3 cellular contexts compared by ENCODE assay signal in the genomic region with DNA sequence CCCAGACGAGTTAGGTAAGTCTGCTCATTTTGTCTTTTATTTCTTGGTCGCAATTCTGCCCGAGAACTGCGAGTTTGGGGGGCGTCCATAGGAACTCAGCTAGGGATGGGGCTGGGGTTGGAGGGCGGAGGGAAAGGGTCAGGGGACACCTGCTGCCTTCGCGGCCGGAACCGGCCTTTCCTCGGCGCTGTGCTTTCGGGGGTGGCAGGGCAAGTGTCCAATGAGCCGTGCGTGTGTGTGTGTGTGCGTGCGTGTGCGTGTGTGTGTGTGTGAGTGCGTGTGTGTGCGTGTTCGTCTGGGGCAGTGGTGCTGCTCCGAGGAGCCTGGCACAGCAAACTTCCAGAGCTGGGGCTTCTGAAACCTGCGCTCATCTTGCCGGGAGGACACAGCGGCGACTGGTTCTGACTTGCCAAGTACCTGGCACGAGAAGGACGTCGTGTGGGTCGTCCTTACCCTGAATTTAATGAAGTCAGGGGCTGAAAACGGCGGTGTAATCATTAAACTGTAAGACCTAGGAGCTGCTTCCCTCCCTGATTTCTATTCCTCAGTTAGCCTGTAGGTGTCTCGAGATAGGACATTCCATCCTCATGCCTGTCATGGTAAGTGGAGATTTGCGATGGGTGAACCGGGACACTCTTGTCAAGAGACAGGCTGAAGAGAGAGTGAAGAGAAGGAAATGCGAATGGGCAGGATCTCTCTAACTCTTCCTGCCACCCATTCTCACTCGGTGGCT.
A peak's percentile ranks its signal among the peaks of the same experiment; 100 is the strongest.
TF ChIP-seq lines count a peak whose summit lies in the region.

No MANE protein-coding gene starts in this region.

TF ChIP-seq in GM12891, 5 proteins besides CTCF, POLR2A, EP300 and RAD21:
- TF ChIP-seq PAX5 (IDR thresholded peaks at IDR 0.05; ENCODE audit: insufficient read depth, low read length, severe bottlenecking) (no peak), SPI1 (IDR thresholded peaks at IDR 0.05; ENCODE audit: low read depth, low read length) (no peak), TAF1 (IDR thresholded peaks at IDR 0.05; ENCODE audit: low read depth, low read length) (no peak), POU2F2 (IDR thresholded peaks at IDR 0.05; ENCODE audit: low read depth, low read length) (no peak), POLR2AphosphoS5 (IDR thresholded peaks at IDR 0.05; ENCODE audit: low read depth, low read length) (no peak)

TF ChIP-seq in SK-N-SH, 30 proteins besides CTCF, POLR2A, EP300 and RAD21:
- TF ChIP-seq, protein P1, sequence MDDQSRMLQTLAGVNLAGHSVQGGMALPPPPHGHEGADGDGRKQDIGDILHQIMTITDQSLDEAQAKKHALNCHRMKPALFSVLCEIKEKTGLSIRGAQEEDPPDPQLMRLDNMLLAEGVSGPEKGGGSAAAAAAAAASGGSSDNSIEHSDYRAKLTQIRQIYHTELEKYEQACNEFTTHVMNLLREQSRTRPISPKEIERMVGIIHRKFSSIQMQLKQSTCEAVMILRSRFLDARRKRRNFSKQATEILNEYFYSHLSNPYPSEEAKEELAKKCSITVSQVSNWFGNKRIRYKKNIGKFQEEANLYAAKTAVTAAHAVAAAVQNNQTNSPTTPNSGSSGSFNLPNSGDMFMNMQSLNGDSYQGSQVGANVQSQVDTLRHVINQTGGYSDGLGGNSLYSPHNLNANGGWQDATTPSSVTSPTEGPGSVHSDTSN (IDR thresholded peaks at IDR 0.05) = no peak
- TF ChIP-seq SMC3 (IDR thresholded peaks at IDR 0.05; ENCODE audit: low read depth, low read length) (peak; percentile 30; the same call in 1 of the 2 replicates), MXI1 (IDR thresholded peaks at IDR 0.05; ENCODE audit: low read depth, low read length) (peak; percentile 41; the same call in 1 of the 2 replicates), RCOR1 (IDR thresholded peaks at IDR 0.05; ENCODE audit: low read length) (0 out of 2 replicates have a peak, but pooled peaks have one; percentile 11)
- TF ChIP-seq, protein P2, sequence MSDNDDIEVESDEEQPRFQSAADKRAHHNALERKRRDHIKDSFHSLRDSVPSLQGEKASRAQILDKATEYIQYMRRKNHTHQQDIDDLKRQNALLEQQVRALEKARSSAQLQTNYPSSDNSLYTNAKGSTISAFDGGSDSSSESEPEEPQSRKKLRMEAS (IDR thresholded peaks at IDR 0.05; ENCODE audit: low read depth) = peak; percentile 14; the same call in 1 of the 2 replicates

TF ChIP-seq in endothelial cell of umbilical vein, 7 proteins besides CTCF, POLR2A, EP300 and RAD21:
- TF ChIP-seq POLR2AphosphoS5 (IDR thresholded peaks at IDR 0.05; ENCODE audit: insufficient read depth, low read depth, low read length) (no peak), EZH2 (IDR thresholded peaks at IDR 0.05; ENCODE audit: borderline replicate concordance, low read depth, low read length, severe bottlenecking) (no peak), JUN (IDR thresholded peaks at IDR 0.05; ENCODE audit: borderline replicate concordance, insufficient read depth, insufficient read length, low read depth) (no peak), GATA2 (IDR thresholded peaks at IDR 0.05; ENCODE audit: insufficient read depth, insufficient read length, low read depth, low read length) (no peak), FOS (IDR thresholded peaks at IDR 0.05; ENCODE audit: borderline replicate concordance, insufficient read depth, low read length) (no peak), MYC (IDR thresholded peaks at IDR 0.05; ENCODE audit: low read depth, low read length) (no peak)
- TF ChIP-seq, protein P2 (IDR thresholded peaks at IDR 0.05; ENCODE audit: insufficient read depth, insufficient read length) = no peak
TF ChIP-seq in endothelial cell of umbilical vein: peak in this region for 0.
